In the genomic region with DNA sequence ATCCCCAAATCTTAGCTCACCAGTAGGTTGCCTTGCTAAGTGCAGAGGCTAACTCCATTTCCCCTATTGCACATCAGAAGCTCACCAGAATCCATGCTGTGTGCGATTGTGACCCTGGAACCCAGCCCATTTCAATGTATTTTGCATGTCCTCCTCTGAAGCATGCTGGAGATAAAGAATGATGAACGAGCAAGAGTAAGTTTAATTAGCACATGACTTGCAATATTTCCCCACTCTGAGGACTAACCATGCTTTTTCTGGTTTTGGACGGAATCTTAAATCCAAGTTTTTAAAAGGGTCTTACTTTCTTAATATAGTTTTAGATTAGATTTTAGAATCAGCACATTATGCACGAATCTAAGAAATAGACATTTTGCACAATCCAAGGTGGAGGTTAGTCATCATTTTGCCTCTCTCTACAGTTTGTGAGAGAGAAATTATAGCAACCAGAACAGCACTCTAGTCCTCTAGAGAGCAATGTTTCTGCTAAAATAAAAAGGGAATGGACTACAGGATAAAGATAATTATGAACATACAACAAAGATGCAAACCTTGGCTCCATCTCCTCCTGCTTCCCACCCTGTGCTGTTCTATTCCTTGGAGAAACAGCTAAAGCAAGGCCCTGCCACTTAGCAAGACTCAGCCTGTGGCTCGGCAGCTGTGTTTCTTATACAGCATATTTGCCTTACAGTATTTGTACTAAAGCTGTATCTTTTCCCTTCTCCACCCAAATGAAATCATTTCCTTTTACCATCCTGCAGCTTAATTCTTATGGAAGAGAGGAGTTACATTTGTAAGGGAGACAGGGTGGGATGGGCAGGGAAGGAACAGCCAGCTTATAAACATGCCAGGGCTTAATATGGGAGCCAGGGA, we compare ENCODE assay signal across 18 cellular contexts. TPM values are rescaled to one million over a fixed set of nuclear protein-coding genes. Genes with fewer than 3 reads are reported as not detected.
DNase-seq lines count a peak whose midpoint lies in the region; FAIRE-seq and TF ChIP-seq lines count a peak whose summit lies in the region.
"Had no signal": no experiment of that assay in that cellular context is flagged by ENCODE, and none has a peak within 500 bp of the region (broad histone marks: within the 10 kb centered on the region; RNA-seq: fewer than 3 reads in every experiment).

No MANE protein-coding gene starts in this region.

- no peak overlapping the region for H3K23ac ChIP-seq in H1 (ENCODE audit: insufficient read length)

- POLR2A ChIA-PET in H1 (lab: Charles Lee; ENCODE audit: partially characterized antibody): interaction anchor here (1.2 kb wide), 1 partner anchor 18 kb away, joined by 3 read pairs; no protein-coding TSS in a partner anchor

- H3K9me3 ChIP-seq in H1 (ENCODE audit: insufficient read depth in 2 of 2, low read depth in 1 of 2, low read length in 1 of 2): no peaks in the 10 kb centered on the region
- no peaks in the 10 kb centered on the region for H3K9me3 ChIP-seq in hepatocyte (ENCODE audit: low read depth)
- H3K9me3 ChIP-seq: thoracic aorta had no signal

- H3K79me2 ChIP-seq in H1 (ENCODE audit: control insufficient read depth in 1 of 2, insufficient read depth in 2 of 2, low read length in 2 of 2): no peaks in the 10 kb centered on the region
- no peaks in the 10 kb centered on the region for H3K79me2 ChIP-seq in hepatocyte

- H4K20me1 ChIP-seq in H1 (replicated peaks in 1 of 2; ENCODE audit: control insufficient read depth in 1 of 2, insufficient read depth in 2 of 2, low read length in 2 of 2) (no peaks in the 10 kb centered on the region), hepatocyte (ENCODE audit: insufficient read depth, poor library complexity, severe bottlenecking) (no peaks in the 10 kb centered on the region)

- H3K36me3 Mint-ChIP-seq in HFFc6 (ENCODE audit: low read depth): no peaks in the 10 kb centered on the region
- H3K36me3 Mint-ChIP-seq: CD8-positive, alpha-beta T cell; natural killer cell had no signal

- no peak overlapping the region for H3K9ac ChIP-seq in H1 (replicated peaks in 1 of 4; ENCODE audit: extremely low read depth in 1 of 4, low read depth in 3 of 4, low read length in 3 of 4)
- H3K9ac ChIP-seq: KMS-11 had no signal

- H4K91ac ChIP-seq in H1 (replicated peaks; ENCODE audit: insufficient read length, low read length): no peak overlapping the region

- H3K27ac ChIP-seq in H1 (ENCODE audit: low read depth, low read length): no peak overlapping the region
- H3K27ac ChIP-seq in hepatocyte: peak overlapping the region; percentile 57
- H3K27ac ChIP-seq: cardiac muscle cell, KMS-11, thoracic aorta had no signal

- H2BK15ac ChIP-seq in H1 (ENCODE audit: low read length): no peak overlapping the region

- H3K4me1 ChIP-seq in H1 (replicated peaks in 1 of 4; ENCODE audit: control insufficient read depth in 3 of 4, insufficient read depth in 4 of 4, low read length in 3 of 4) (no peaks in the 10 kb centered on the region), hepatocyte (ENCODE audit: insufficient read depth) (peaks cover 6% of the 10 kb centered on the region)

- CTCF ChIA-PET in H1 (lab: Charles Lee; ENCODE audit: partially characterized antibody): interaction anchor here (0.9 to 1.9 kb wide), 4 partner anchors 9 to 17 kb away, joined by 4 to 12 read pairs (median 6); no protein-coding TSS in a partner anchor

- no peak overlapping the region for H2AK5ac ChIP-seq in H1 (ENCODE audit: low read depth, low read length)

- H3K27ac Mint-ChIP-seq in HFFc6: peak overlapping the region; percentile 36; the same call in 1 of the 2 replicates
- H3K27ac Mint-ChIP-seq: activated CD4-positive, alpha-beta T cell treated with anti-CD3 and anti-CD28 coated beads, Interleukin-2, amount 10 ng/mL, durations not matched to agents 7 days and 5 days; activated naive CD8-positive, alpha-beta T cell treated with anti-CD3 and anti-CD28 coated beads, Interleukin-2, amount 50 U/mL, for 24 hours; activated T-helper 2 cell treated with anti-CD3 and anti-CD28 coated beads, Interferon-gamma antibody, Interleukin-2, Interleukin-4, amounts not matched to agents 10 μg/mL and 5 μg/mL and 100 μg/mL, durations not matched to agents 14 hours and 24 hours and 36 hours; CD8-positive, alpha-beta T cell; natural killer cell had no signal

- H3K4me1 Mint-ChIP-seq in HFFc6 (ENCODE audit: low read depth): peaks cover 47% of the 10 kb centered on the region
- H3K4me1 Mint-ChIP-seq: activated CD4-positive, alpha-beta T cell treated with anti-CD3 and anti-CD28 coated beads, Interleukin-2, amount 10 ng/mL, durations not matched to agents 7 days and 5 days; activated naive CD8-positive, alpha-beta T cell treated with anti-CD3 and anti-CD28 coated beads, Interleukin-2, amount 50 U/mL, for 24 hours; natural killer cell had no signal

- H2BK120ac ChIP-seq in H1 (replicated peaks; ENCODE audit: low read depth, low read length): no peak overlapping the region

- H4K8ac ChIP-seq in H1 (ENCODE audit: extremely low read depth, insufficient read depth, low read length): no peak overlapping the region

- TF ChIP-seq EP300 in H1 (IDR thresholded peaks at IDR 0.05; ENCODE audit: borderline replicate concordance in 1 of 2, low read depth in 2 of 2, low read length in 2 of 2): no peak

- no peaks in the 10 kb centered on the region for H3K27me3 ChIP-seq in H1 (replicated peaks in 1 of 4; ENCODE audit: control insufficient read depth in 3 of 4, extremely low read depth in 1 of 4, insufficient read depth in 3 of 4, low read length in 3 of 4)
- H3K27me3 ChIP-seq in hepatocyte: no peaks in the 10 kb centered on the region
- H3K27me3 ChIP-seq: cardiac muscle cell had no signal

- no peak overlapping the region for H3K18ac ChIP-seq in H1 (ENCODE audit: extremely low read depth, low read length)

- TF ChIP-seq RAD21 in H1 (IDR thresholded peaks at IDR 0.05 in 1 of 2, conservative IDR thresholded peaks at IDR 0.05 in 1 of 2; ENCODE audit: low read depth in 2 of 2, low read length in 2 of 2): no peak

- no peak for TF ChIP-seq CTCF in HFFc6 (IDR thresholded peaks at IDR 0.05)
- no peak for TF ChIP-seq CTCF in H1 (IDR thresholded peaks at IDR 0.05; ENCODE audit: control extremely low read depth in 1 of 3, insufficient read depth in 1 of 3, low read depth in 1 of 3, low read length in 3 of 3)
- TF ChIP-seq CTCF in hepatocyte (IDR thresholded peaks at IDR 0.05; ENCODE audit: poor library complexity): no peak

- no peak overlapping the region for H3K4me2 ChIP-seq in H1 (ENCODE audit: insufficient read depth in 1 of 2, low read depth in 2 of 2, low read length in 2 of 2)
- H3K4me2 ChIP-seq in hepatocyte: peak overlapping the region; percentile 1
- H3K4me2 ChIP-seq: KMS-11 had no signal

- H2BK5ac ChIP-seq in H1 (ENCODE audit: low read depth, low read length): no peak overlapping the region

- no peak overlapping the region for H2BK20ac ChIP-seq in H1 (ENCODE audit: low read length)

- H3K27me3 Mint-ChIP-seq in HFFc6 (ENCODE audit: insufficient read depth): no peaks in the 10 kb centered on the region; the same call in 1 of the 2 replicates

- no peaks in the 10 kb centered on the region for H3K23me2 ChIP-seq in H1 (ENCODE audit: low read depth, low read length)

- no peaks in the 10 kb centered on the region for H3K79me1 ChIP-seq in H1 (ENCODE audit: low read depth, low read length)

- H2AFZ ChIP-seq in H1 (ENCODE audit: low read length): peak overlapping the region; percentile 78
- H2AFZ ChIP-seq in hepatocyte: peak overlapping the region; percentile 19

- H3K56ac ChIP-seq in H1 (replicated peaks; ENCODE audit: insufficient read length, low read depth, low read length): no peak overlapping the region

- no peak for DNase-seq in HFFc6
- no peak for DNase-seq in H1 (ENCODE audit: low read depth in 1 of 2, low spot score in 2 of 2)
- DNase-seq in hepatocyte (ENCODE audit: low spot score): no peak
- DNase-seq in skeletal muscle cell (ENCODE audit: low read depth): peak; percentile 14
- DNase-seq in activated naive CD4-positive, alpha-beta T cell treated with anti-CD3 and anti-CD28 coated beads, Interleukin-2, amount 50 U/mL, for 16 hours: no peak
- DNase-seq in posterior vena cava (ENCODE audit: low spot score): no peak
- no peak for DNase-seq in hippocampal formation (lab: John Stamatoyannopoulos, UW)
- no peak for DNase-seq in NCI-H2081 (lab: John Stamatoyannopoulos, UW)
- DNase-seq: activated CD4-positive, alpha-beta T cell treated with anti-CD3 and anti-CD28 coated beads, Interleukin-2, amount 10 ng/mL, durations not matched to agents 7 days and 5 days; activated naive CD8-positive, alpha-beta T cell treated with anti-CD3 and anti-CD28 coated beads, Interleukin-2, amount 50 U/mL, for 24 hours; CD8-positive, alpha-beta T cell; natural killer cell; NCI-H2107 had no signal

- no peak overlapping the region for H3K4ac ChIP-seq in H1 (replicated peaks; ENCODE audit: insufficient read length, low read depth, low read length)

- H3K4me3 Mint-ChIP-seq in HFFc6: no peak overlapping the region; the same call in 1 of the 2 replicates
- H3K4me3 Mint-ChIP-seq: activated CD4-positive, alpha-beta T cell treated with anti-CD3 and anti-CD28 coated beads, Interleukin-2, amount 10 ng/mL, durations not matched to agents 7 days and 5 days; activated naive CD8-positive, alpha-beta T cell treated with anti-CD3 and anti-CD28 coated beads, Interleukin-2, amount 50 U/mL, for 24 hours; CD8-positive, alpha-beta T cell; natural killer cell had no signal

- H3K4me3 ChIP-seq in H1 (ENCODE audit: extremely low read depth in 1 of 4, insufficient read depth in 2 of 4, low read depth in 3 of 4, low read length in 4 of 4) (no peak overlapping the region), hepatocyte (no peak overlapping the region), skeletal muscle cell (ENCODE audit: low read depth, low read length) (no peak overlapping the region)
- H3K4me3 ChIP-seq: cardiac muscle cell, thoracic aorta had no signal

- no peak for FAIRE-seq in H1 (lab: Jason Lieb, UNC)
- FAIRE-seq: keratinocyte had no signal

- no peak overlapping the region for H2BK12ac ChIP-seq in H1 (ENCODE audit: low read depth, low read length)

- no peaks in the 10 kb centered on the region for H3K9me3 Mint-ChIP-seq in HFFc6
- H3K9me3 Mint-ChIP-seq: activated CD4-positive, alpha-beta T cell treated with anti-CD3 and anti-CD28 coated beads, Interleukin-2, amount 10 ng/mL, durations not matched to agents 7 days and 5 days; activated naive CD8-positive, alpha-beta T cell treated with anti-CD3 and anti-CD28 coated beads, Interleukin-2, amount 50 U/mL, for 24 hours; activated T-helper 2 cell treated with anti-CD3 and anti-CD28 coated beads, Interferon-gamma antibody, Interleukin-2, Interleukin-4, amounts not matched to agents 10 μg/mL and 5 μg/mL and 100 μg/mL, durations not matched to agents 14 hours and 24 hours and 36 hours; CD8-positive, alpha-beta T cell; natural killer cell had no signal

- H3K9me2 ChIP-seq in hepatocyte (replicated peaks; ENCODE audit: insufficient read depth): no peaks in the 10 kb centered on the region

- H3K14ac ChIP-seq in H1 (ENCODE audit: insufficient read length): no peak overlapping the region

- intact Hi-C loops in posterior vena cava (cut with DNase I): no loop called here

- H4K5ac ChIP-seq in H1 (ENCODE audit: insufficient read length, low read depth, low read length): no peak overlapping the region

- WGBS in H1 (ENCODE audit: extremely low coverage in 1 of 2, insufficient coverage in 1 of 2, insufficient read length in 1 of 2, insufficient replicate concordance in 2 of 2, low coverage in 1 of 2, low lambda C conversion rate in 2 of 2, missing lambda C conversion rate in 1 of 2), 2 experiments: 88% methylated on average over 5 of the region's 5 CpGs; no CpG with 5 or more reads in 1 of the 2 experiments
- 76% methylated on average over 5 of the region's 5 CpGs for WGBS in hepatocyte (ENCODE audit: low lambda C conversion rate, missing lambda C conversion rate)

- no peak for TF ChIP-seq POLR2A in H1 (IDR thresholded peaks at IDR 0.05; ENCODE audit: control extremely low read depth in 1 of 2, low read depth in 2 of 2, low read length in 2 of 2)

- H3K36me3 ChIP-seq in H1 (ENCODE audit: control insufficient read depth in 2 of 4, insufficient read depth in 4 of 4, low read length in 3 of 4): no peaks in the 10 kb centered on the region
- no peaks in the 10 kb centered on the region for H3K36me3 ChIP-seq in hepatocyte (replicated peaks; ENCODE audit: insufficient read depth, low read depth)
- H3K36me3 ChIP-seq: cardiac muscle cell, thoracic aorta had no signal

RNA-seq across cellular contexts. Expression of gene LAMA4, which starts 24.9 kb away (rescaled TPM):
- 100 to 1,000 TPM in 2 of 6 experiments, 10 to 100 TPM in 4; 80.6 to 130 (median 89.8) TPM for total RNA-seq in HFFc6 (2021; fragmentation: NEBNext Ultra II Directional; extraction: Animal tissue kit (Norgen Biotek cat#: 25700))
- total RNA-seq in H1 (2021; fragmentation: NEBNext Ultra II Directional; extraction: Animal tissue kit (Norgen Biotek cat#: 25700)): 0.92 and 1.5 TPM in 2 replicates
- polyA plus RNA-seq in H1 (2011; rRNA removed) (0.95 and 2.0 TPM in 2 replicates), hepatocyte (8.4 and 14.1 TPM in 2 replicates)
- 1.1 TPM for polyA plus RNA-seq in H1 (2011; cell fraction: cytosol; rRNA removed)
- 2.0 TPM for polyA plus RNA-seq in H1 (2011; cell fraction: nucleus; rRNA removed)
- 0.87 to 1.4 TPM (median 1.1 TPM) in 4 replicates for polyA plus RNA-seq in H1 (2012, experiment 1 of 2)
- 0.71 TPM for polyA plus RNA-seq in H1 (2012, experiment 2 of 2)
- 4.3 TPM for polyA plus RNA-seq in H1 (2013, experiment 1 of 2)
- 4.4 TPM for polyA plus RNA-seq in H1 (2013, experiment 2 of 2)
- polyA minus RNA-seq in H1 (2011; rRNA and poly(A)+ RNA removed): 1.3 and 2.1 TPM in 2 replicates
- 1.5 TPM for polyA minus RNA-seq in H1 (2011; cell fraction: cytosol; rRNA and poly(A)+ RNA removed)
- 2.7 TPM for polyA minus RNA-seq in H1 (2011; cell fraction: nucleus; rRNA and poly(A)+ RNA removed)
- total RNA-seq in hepatocyte (18.9 and 19.1 TPM in 2 replicates), posterior vena cava (100 to 1,000 TPM; 189 to 248 TPM)
- total RNA-seq: activated CD4-positive, alpha-beta T cell treated with anti-CD3 and anti-CD28 coated beads, Interleukin-2, amount 10 ng/mL, durations not matched to agents 7 days and 5 days; activated T-helper 2 cell treated with anti-CD3 and anti-CD28 coated beads, Interferon-gamma antibody, Interleukin-2, Interleukin-4, amounts not matched to agents 10 μg/mL and 5 μg/mL and 100 μg/mL, durations not matched to agents 14 hours and 24 hours and 36 hours; CD8-positive, alpha-beta T cell; natural killer cell had no signal
